Comparison of ENCODE assay signal across 35 cellular contexts in genomic region chr10:123316776-123317175, GRCh38.
DNase-seq lines count a peak whose midpoint lies in the region; ATAC-seq and TF ChIP-seq lines count a peak whose summit lies in the region.
"Had no signal": no experiment of that assay in that cellular context is flagged by ENCODE, and none has a peak within 500 bp of the region (broad histone marks: within the 10 kb centered on the region; RNA-seq: fewer than 3 reads in every experiment).

No MANE protein-coding gene starts in this region.

- no peaks in the 10 kb centered on the region for H3K27me3 ChIP-seq in endodermal cell (ENCODE audit: control insufficient read depth, insufficient read depth, low read length, poor library complexity, severe bottlenecking)
- no peaks in the 10 kb centered on the region for H3K27me3 ChIP-seq in esophagus muscularis mucosa
- no peaks in the 10 kb centered on the region for H3K27me3 ChIP-seq in vagina
- H3K27me3 ChIP-seq: BE2C; BLaER1; BLaER1 treated with 17β-estradiol and CSF1 and Interleukin-3, amounts not matched to agents 10 nM and 100 nM had no signal

- no peak for ATAC-seq in activated CD4-positive, CD25-positive, alpha-beta regulatory T cell treated with anti-CD3 and anti-CD28 coated beads, Interleukin-2, amount 50 U/mL, for 24 hours
- ATAC-seq: A549; CD8-positive, alpha-beta T cell had no signal

- no peaks in the 10 kb centered on the region for H3K9me3 Mint-ChIP-seq in endodermal cell
- H3K9me3 Mint-ChIP-seq: CD4-positive, alpha-beta memory T cell; CD4-positive, alpha-beta T cell; CD8-positive, alpha-beta memory T cell; CD8-positive, alpha-beta T cell had no signal

- H3K4me1 ChIP-seq in endodermal cell (ENCODE audit: control insufficient read depth, insufficient read depth, low read length) (no peaks in the 10 kb centered on the region), esophagus muscularis mucosa (peaks cover 0 to 8% (median 4%) of the 10 kb centered on the region in 4 donors), vagina (no peaks in the 10 kb centered on the region)
- H3K4me1 ChIP-seq: A549; BLaER1; BLaER1 treated with 17β-estradiol and CSF1 and Interleukin-3, amounts not matched to agents 10 nM and 100 nM; Caco-2 had no signal

- no peak overlapping the region for H3K27ac Mint-ChIP-seq in endodermal cell
- H3K27ac Mint-ChIP-seq: B cell; CD14-positive monocyte; CD4-positive, alpha-beta T cell; CD4-positive, CD25-positive, alpha-beta regulatory T cell; CD8-positive, alpha-beta T cell had no signal

- no peaks in the 10 kb centered on the region for H3K36me3 ChIP-seq in endodermal cell (ENCODE audit: control insufficient read depth, insufficient read depth, low read length)
- H3K36me3 ChIP-seq in esophagus muscularis mucosa = no peaks in the 10 kb centered on the region
- no peaks in the 10 kb centered on the region for H3K36me3 ChIP-seq in vagina
- H3K36me3 ChIP-seq: BE2C had no signal

- DNase-seq in endodermal cell (peak; percentile 9), esophagus muscularis mucosa (ENCODE audit: extremely low spot score) (peak; percentile 47), islet precursor cell (peak; percentile 22), vagina (ENCODE audit: extremely low spot score in 2 of 2) (peak; percentile 52 to 56), NCI-H345 treated with DMSO at 0.1 percent for 48 hours (lab: John Stamatoyannopoulos, UW; ENCODE audit: unreplicated experiment) (no peak), ecto neural progenitor cell (ENCODE audit: low spot score) (no peak)
- no peak for DNase-seq in activated naive CD4-positive, alpha-beta T cell treated with Interleukin-2 at 50 U/mL for 16 hours
- DNase-seq: 8988T; ACHN; AML-193; BE2C; C1 segment of cervical spinal cord; Caco-2; Calu3; CD4-positive, alpha-beta memory T cell; CD4-positive, alpha-beta T cell; CD4-positive, CD25-positive, alpha-beta regulatory T cell; CD8-positive, alpha-beta memory T cell; CD8-positive, alpha-beta T cell; COR-L47; DMS 273 treated with DMSO at 0.1 percent for 48 hours; DMS153; DMS53; DMS79; DMS79 treated with DMSO at 0.1 percent for 48 hours; DND-41; EL had no signal

- H3K27me3 Mint-ChIP-seq in endodermal cell (ENCODE audit: insufficient read depth) = no peaks in the 10 kb centered on the region
- H3K27me3 Mint-ChIP-seq: B cell; CD4-positive, alpha-beta memory T cell; CD4-positive, alpha-beta T cell had no signal

- TF ChIP-seq CTCF in endodermal cell (conservative IDR thresholded peaks at IDR 0.05) (no peak), esophagus muscularis mucosa (IDR thresholded peaks at IDR 0.05) (no peak), vagina (IDR thresholded peaks at IDR 0.05) (no peak)

- no peak overlapping the region for H3K9ac ChIP-seq in endodermal cell (ENCODE audit: extremely low read depth, low read length, poor library complexity, severe bottlenecking)
- H3K9ac ChIP-seq: BLaER1; BLaER1 treated with 17β-estradiol and CSF1 and Interleukin-3, amounts not matched to agents 10 nM and 100 nM had no signal

- H3K4me3 ChIP-seq in endodermal cell (ENCODE audit: low read length) (no peak overlapping the region), esophagus muscularis mucosa (no peak overlapping the region), vagina (no peak overlapping the region)
- H3K4me3 ChIP-seq: A549; BLaER1; BLaER1 treated with 17β-estradiol and CSF1 and Interleukin-3, amounts not matched to agents 10 nM and 100 nM had no signal

- TF ChIP-seq EP300 in esophagus muscularis mucosa (IDR thresholded peaks at IDR 0.05) = no peak

- WGBS in endodermal cell (ENCODE audit: insufficient coverage in 1 of 2, insufficient read length in 1 of 2), 2 experiments = 88 to 100% methylated on average over 1 of the region's 1 CpG
- 100% methylated on average over 1 of the region's 1 CpG for WGBS in esophagus muscularis mucosa

- H3K36me3 Mint-ChIP-seq in endodermal cell (ENCODE audit: low read depth) = no peaks in the 10 kb centered on the region
- H3K36me3 Mint-ChIP-seq: CD14-positive monocyte; CD4-positive, alpha-beta memory T cell; CD4-positive, CD25-positive, alpha-beta regulatory T cell; CD8-positive, alpha-beta T cell had no signal

- no peak for TF ChIP-seq POLR2A in esophagus muscularis mucosa (IDR thresholded peaks at IDR 0.05; ENCODE audit: low read depth)
- TF ChIP-seq POLR2A in vagina (IDR thresholded peaks at IDR 0.05) = no peak

- no peaks in the 10 kb centered on the region for H3K4me1 Mint-ChIP-seq in endodermal cell
- H3K4me1 Mint-ChIP-seq: B cell; CD14-positive monocyte; CD4-positive, alpha-beta memory T cell; CD4-positive, CD25-positive, alpha-beta regulatory T cell; CD8-positive, alpha-beta memory T cell had no signal

- no peak overlapping the region for H3K4me3 Mint-ChIP-seq in endodermal cell
- H3K4me3 Mint-ChIP-seq: B cell; CD14-positive monocyte; CD4-positive, alpha-beta memory T cell; CD4-positive, alpha-beta T cell; CD4-positive, CD25-positive, alpha-beta regulatory T cell; CD8-positive, alpha-beta memory T cell; CD8-positive, alpha-beta T cell had no signal

- intact Hi-C loops in esophagus muscularis mucosa (cut with DNase I) = no loop called here
- intact Hi-C loops in vagina (cut with DNase I) = no loop called here

- H3K9me3 ChIP-seq in endodermal cell (ENCODE audit: control insufficient read depth, low read length) (no peaks in the 10 kb centered on the region), esophagus muscularis mucosa (no peaks in the 10 kb centered on the region), vagina (no peaks in the 10 kb centered on the region)
- H3K9me3 ChIP-seq: A549; BE2C; BLaER1; BLaER1 treated with 17β-estradiol and CSF1 and Interleukin-3, amounts not matched to agents 10 nM and 100 nM; Caco-2 had no signal

- H3K27ac ChIP-seq in endodermal cell (ENCODE audit: low read depth, low read length) (no peak overlapping the region), esophagus muscularis mucosa (replicated peaks in 1 of 4) (no peak overlapping the region), vagina (no peak overlapping the region)
- H3K27ac ChIP-seq: 22Rv1; A549; BLaER1; BLaER1 treated with 17β-estradiol and CSF1 and Interleukin-3, amounts not matched to agents 10 nM and 100 nM; C4-2B had no signal

Comparison
In these comparisons a context has a peak if more than half of its experiments do, and no peak if none do; other contexts are left out.
1. DNase-seq: peak in endodermal cell (single experiment), esophagus muscularis mucosa (single experiment), islet precursor cell (single experiment) and vagina (2 of 2); none in NCI-H345 treated with DMSO at 0.1 percent for 48 hours (single experiment), activated naive CD4-positive, alpha-beta T cell treated with Interleukin-2 at 50 U/mL for 16 hours (single experiment) and ecto neural progenitor cell (single experiment).